Comparison of ENCODE assay signal across 22 cellular contexts in genomic region chr7:12970626-12971025, GRCh38.
A peak's percentile ranks its signal among the peaks of the same experiment; 100 is the strongest.
DNase-seq lines count a peak whose midpoint lies in the region; ATAC-seq, FAIRE-seq and TF ChIP-seq lines count a peak whose summit lies in the region.
"Had no signal": no experiment of that assay in that cellular context is flagged by ENCODE, and none has a peak within 500 bp of the region (broad histone marks: within the 10 kb centered on the region; RNA-seq: fewer than 3 reads in every experiment).

No MANE protein-coding gene starts in this region.

- FAIRE-seq in HepG2 (lab: Jason Lieb, UNC), result no peak

- in situ Hi-C loops in HepG2 (cut with HindIII; ENCODE audit: extremely low pct_ligation_motif_present, low pct_unique_long_range_greater_than_20kb), result no loop called here

- no peak for TF ChIP-seq CTCF in liver (IDR thresholded peaks at IDR 0.05; ENCODE audit: low read depth, low read length, missing input control)
- no peak for TF ChIP-seq CTCF in HepG2 (CRISPR knock-in tag; IDR thresholded peaks at IDR 0.05)
- TF ChIP-seq CTCF in smooth muscle cell (IDR thresholded peaks at IDR 0.05; ENCODE audit: borderline replicate concordance, insufficient read depth, poor library complexity, severe bottlenecking), result no peak

- no peaks in the 10 kb centered on the region for H3K79me2 ChIP-seq in HepG2 (ENCODE audit: insufficient read depth, low read length)
- no peaks in the 10 kb centered on the region for H3K79me2 ChIP-seq in smooth muscle cell (ENCODE audit: low read depth)

- no peak for TF ChIP-seq RAD21 in liver (IDR thresholded peaks at IDR 0.05)
- no peak for TF ChIP-seq RAD21 in HepG2 (CRISPR knock-in tag; IDR thresholded peaks at IDR 0.05)

- WGBS in liver, result 63% methylated on average over 2 of the region's 2 CpGs
- WGBS in HepG2 (ENCODE audit: low lambda C conversion rate), result 88% methylated on average over 2 of the region's 2 CpGs
- WGBS in smooth muscle cell (ENCODE audit: low lambda C conversion rate), result 93% methylated on average over 2 of the region's 2 CpGs

- H3K27me3 ChIP-seq in liver (ENCODE audit: control insufficient read depth in 4 of 4, insufficient read depth in 4 of 4, low read length in 3 of 4) (no peaks in the 10 kb centered on the region), HepG2 (ENCODE audit: control insufficient read depth in 1 of 2, insufficient read depth in 2 of 2, low read length in 2 of 2) (no peaks in the 10 kb centered on the region), smooth muscle cell (ENCODE audit: low read depth) (no peaks in the 10 kb centered on the region)
- H3K27me3 ChIP-seq: BE2C had no signal

- H3K4me2 ChIP-seq in HepG2 (ENCODE audit: low read depth, low read length) (no peak overlapping the region), smooth muscle cell (no peak overlapping the region)

- no TSS peak for BruUV-seq in HepG2 (replicated peaks; lab: Mats Ljungman, UMichigan)

- CTCF ChIA-PET in HepG2 (lab: Yijun Ruan, JAX; ENCODE audit: low intra/inter-chr PET ratio, low total read pairs), result no interaction called here

- H3K9me3 ChIP-seq in liver (ENCODE audit: control insufficient read depth in 4 of 4, low read length in 3 of 4) (no peaks in the 10 kb centered on the region), HepG2 (ENCODE audit: low read length) (no peaks in the 10 kb centered on the region), smooth muscle cell (replicated peaks; ENCODE audit: low read depth) (no peaks in the 10 kb centered on the region)
- H3K9me3 ChIP-seq: BE2C had no signal

- H3K4me3 ChIP-seq in liver (ENCODE audit: low read depth in 1 of 3, low read length in 3 of 3) (no peak overlapping the region), HepG2 (replicated peaks in 1 of 3; ENCODE audit: insufficient read depth in 1 of 3, low read depth in 2 of 3, low read length in 3 of 3) (no peak overlapping the region), smooth muscle cell (no peak overlapping the region)

- H3K4me1 ChIP-seq in liver (ENCODE audit: control insufficient read depth in 4 of 4, insufficient read depth in 4 of 4, low read length in 3 of 4) (peaks cover 0 to 15% (median 10%) of the 10 kb centered on the region in 4 donors), HepG2 (ENCODE audit: insufficient read depth, low read length) (peaks cover 19% of the 10 kb centered on the region), smooth muscle cell (ENCODE audit: low read depth) (peaks cover 22% of the 10 kb centered on the region)
- H3K4me1 ChIP-seq: BE2C had no signal

- no peaks in the 10 kb centered on the region for H4K20me1 ChIP-seq in HepG2 (ENCODE audit: insufficient read depth, low read length)
- H4K20me1 ChIP-seq in smooth muscle cell (ENCODE audit: low read depth), result no peaks in the 10 kb centered on the region

- H3K9ac ChIP-seq in liver (ENCODE audit: low read depth in 1 of 2, low read length in 2 of 2) (no peak overlapping the region), HepG2 (ENCODE audit: insufficient read depth, low read depth, low read length) (no peak overlapping the region), smooth muscle cell (ENCODE audit: low read depth) (no peak overlapping the region)

- no peak for TF ChIP-seq POLR2A in HepG2 (IDR thresholded peaks at IDR 0.05; ENCODE audit: insufficient read depth in 1 of 2, low read depth in 2 of 2, low read length in 2 of 2)

- intact Hi-C loops in HepG2 (cut with micrococcal nuclease; ENCODE audit: unreplicated experiment), result no loop called here

- H3K36me3 ChIP-seq in liver (ENCODE audit: control insufficient read depth in 4 of 4, insufficient read depth in 3 of 4, low read depth in 1 of 4, low read length in 3 of 4), result no peaks in the 10 kb centered on the region
- H3K36me3 ChIP-seq in HepG2 (replicated peaks in 1 of 2; ENCODE audit: control insufficient read depth in 1 of 2, insufficient read depth in 2 of 2, low read length in 2 of 2), result no peaks in the 10 kb centered on the region
- H3K36me3 ChIP-seq in smooth muscle cell (ENCODE audit: low read depth), result no peaks in the 10 kb centered on the region
- H3K36me3 ChIP-seq: BE2C had no signal

- no peaks in the 10 kb centered on the region for H3F3A ChIP-seq in smooth muscle cell (ENCODE audit: low read depth)

- POLR2A ChIA-PET in HepG2 (lab: Yijun Ruan, JAX), result no interaction called here

- H3K27ac ChIP-seq in liver (ENCODE audit: low read depth in 1 of 2, low read length in 2 of 2) (no peak overlapping the region), HepG2 (ENCODE audit: extremely low read length, insufficient read depth, low read length) (no peak overlapping the region), smooth muscle cell (ENCODE audit: low read depth) (no peak overlapping the region)
- H3K27ac ChIP-seq: 22Rv1 had no signal

- DNase-seq in HepG2 (ENCODE audit: low spot score) (no peak), cerebellar cortex (ENCODE audit: low spot score) (peak; percentile 13), left lobe of liver (ENCODE audit: low spot score) (no peak), DMS53 treated with DMSO at 0.1 percent for 48 hours (lab: John Stamatoyannopoulos, UW; ENCODE audit: unreplicated experiment) (no peak), NCI-H146 treated with DMSO at 0.1 percent for 48 hours (lab: John Stamatoyannopoulos, UW; ENCODE audit: unreplicated experiment) (no peak), smooth muscle cell (lab: John Stamatoyannopoulos, UW; ENCODE audit: unreplicated experiment) (no peak)
- DNase-seq: BE2C; CD8-positive, alpha-beta memory T cell; DMS 273 treated with DMSO at 0.1 percent for 48 hours; DND-41; H7; KG1; MM.1S; NCI-H1694; NCI-H2029 treated with DMSO at 0.1 percent for 48 hours; NCI-H2227 treated with DMSO at 0.1 percent for 48 hours; NCI-H526 treated with DMSO at 0.1 percent for 48 hours; RPMI8226; SHP77 had no signal

- H2AFZ ChIP-seq in HepG2 (ENCODE audit: low read length) (no peak overlapping the region), smooth muscle cell (ENCODE audit: low read depth) (no peak overlapping the region)

- ATAC-seq in HepG2, result no peak
- peak; percentile 51 for ATAC-seq in left lobe of liver
- ATAC-seq in HG02798 (IDR thresholded peaks at IDR 0.05; ENCODE audit: poor library complexity, unreplicated experiment), result no peak

- TF ChIP-seq EP300 in HepG2 (IDR thresholded peaks at IDR 0.05; ENCODE audit: low read depth in 2 of 2, low read length in 2 of 2) (no peak), HepG2 (CRISPR knock-in tag; IDR thresholded peaks at IDR 0.05; ENCODE audit: borderline replicate concordance) (no peak)

TF ChIP-seq in liver, 16 proteins besides CTCF, POLR2A, EP300 and RAD21:
- TF ChIP-seq HNF4A (conservative IDR thresholded peaks at IDR 0.05) (peak; percentile 6 to 8), EGR1 (IDR thresholded peaks at IDR 0.05; ENCODE audit: low read depth in 2 of 2) (no peak)

TF ChIP-seq in HepG2, 621 proteins besides CTCF, POLR2A, EP300 and RAD21:
- TF ChIP-seq KDM6A (CRISPR knock-in tag; IDR thresholded peaks at IDR 0.05; ENCODE audit: low read depth) (no peak), PTBP1 (IDR thresholded peaks at IDR 0.05; ENCODE audit: low read depth, low read length, poor library complexity, severe bottlenecking) (no peak), LRRFIP1 (CRISPR knock-in tag; conservative IDR thresholded peaks at IDR 0.05) (no peak), GPBP1L1 (CRISPR knock-in tag; IDR thresholded peaks at IDR 0.05) (no peak)
